In genomic region chr1:55180075-55180670, GRCh38 we compare ENCODE assay signal across 11 cellular contexts.
"Had no signal": no experiment of that assay in that cellular context is flagged by ENCODE, and none has a peak within 500 bp of the region (broad histone marks: within the 10 kb centered on the region; RNA-seq: fewer than 3 reads in every experiment).

No MANE protein-coding gene starts in this region.

- H3K4me1 ChIP-seq: right lobe of liver had no signal

- H3K4me3 ChIP-seq: hepatocyte, right lobe of liver had no signal

- H3K9me3 ChIP-seq: right lobe of liver had no signal

- ATAC-seq: right lobe of liver; stimulated activated naive B cell treated with anti-CD40 and anti-IgM and Interleukin-4, amounts not matched to agents 10 μg/mL and 1 μg/mL and 100 μg/mL, for 72 hours had no signal

- H3K4me3 Mint-ChIP-seq: activated CD4-positive, alpha-beta T cell treated with anti-CD3 and anti-CD28 coated beads, Interleukin-2, amount 10 ng/mL, durations not matched to agents 24 days and 14 days; activated naive CD4-positive, alpha-beta T cell treated with anti-CD3 and anti-CD28 coated beads for 36 hours; dendritic cell treated with granulocyte-macrophage colony-stimulating factor and Interleukin-4, amounts not matched to agents 40 ng/mL and 50 ng/mL, for 4 days; stimulated activated naive B cell treated with anti-CD40 and anti-IgM and Interleukin-4, amounts not matched to agents 10 μg/mL and 1 μg/mL and 100 μg/mL, for 72 hours; type B pancreatic cell had no signal

- H3K27me3 ChIP-seq: brain microvascular endothelial cell, hepatocyte, right lobe of liver had no signal

- H3K36me3 ChIP-seq: brain microvascular endothelial cell, right lobe of liver had no signal

- H3K27me3 Mint-ChIP-seq: activated CD4-positive, alpha-beta T cell treated with anti-CD3 and anti-CD28 coated beads, Interleukin-2, amount 10 ng/mL, durations not matched to agents 24 days and 14 days; dendritic cell treated with granulocyte-macrophage colony-stimulating factor and Interleukin-4, amounts not matched to agents 40 ng/mL and 50 ng/mL, for 4 days; stimulated activated naive B cell treated with anti-CD40 and anti-IgM and Interleukin-4, amounts not matched to agents 10 μg/mL and 1 μg/mL and 100 μg/mL, for 72 hours; type B pancreatic cell had no signal

- H3K27ac ChIP-seq: brain microvascular endothelial cell, hepatocyte, right lobe of liver had no signal

- DNase-seq: activated CD4-positive, alpha-beta T cell treated with anti-CD3 and anti-CD28 coated beads, Interleukin-2, amount 10 ng/mL, durations not matched to agents 24 days and 14 days; activated naive CD4-positive, alpha-beta T cell treated with anti-CD3 and anti-CD28 coated beads for 36 hours; brain microvascular endothelial cell; cerebellar nuclear complex; kidney glomerular epithelial cell; posterior cingulate gyrus; right lobe of liver; stimulated activated naive B cell treated with anti-CD40 and anti-IgM and Interleukin-4, amounts not matched to agents 10 μg/mL and 1 μg/mL and 100 μg/mL, for 72 hours had no signal

- H3K27ac Mint-ChIP-seq: activated CD4-positive, alpha-beta T cell treated with anti-CD3 and anti-CD28 coated beads, Interleukin-2, amount 10 ng/mL, durations not matched to agents 24 days and 14 days; activated naive CD4-positive, alpha-beta T cell treated with anti-CD3 and anti-CD28 coated beads for 36 hours; stimulated activated naive B cell treated with anti-CD40 and anti-IgM and Interleukin-4, amounts not matched to agents 10 μg/mL and 1 μg/mL and 100 μg/mL, for 72 hours; type B pancreatic cell had no signal
